Comparison of ENCODE assay signal across 17 cellular contexts in genomic region chr11:128187829-128188228, GRCh38.
DNase-seq lines count a peak whose midpoint lies in the region; ATAC-seq and TF ChIP-seq lines count a peak whose summit lies in the region.
"Had no signal": no experiment of that assay in that cellular context is flagged by ENCODE, and none has a peak within 500 bp of the region (broad histone marks: within the 10 kb centered on the region; RNA-seq: fewer than 3 reads in every experiment).

No MANE protein-coding gene starts in this region.

- TF ChIP-seq CTCF in A673 (conservative IDR thresholded peaks at IDR 0.05; ENCODE audit: low read depth, low read length) (no peak), foreskin fibroblast (IDR thresholded peaks at IDR 0.05; ENCODE audit: low read depth, low read length) (no peak), dorsolateral prefrontal cortex (IDR thresholded peaks at IDR 0.05 in 54 of 56, conservative IDR thresholded peaks at IDR 0.05 in 2 of 56; ENCODE audit: low read depth in 1 of 56, partially characterized antibody in 56 of 56) (no peak)

- intact Hi-C loops in A673 (cut with micrococcal nuclease; ENCODE audit: unreplicated experiment) (no loop called here), dorsolateral prefrontal cortex (cut with DNase I) (no loop called here)
- intact Hi-C loops in activated CD4-positive, alpha-beta T cell treated with anti-CD3 and anti-CD28 coated beads for 36 hours (cut with DNase I, micrococcal nuclease): no loop called here

- H3K4me3 ChIP-seq in A673 (ENCODE audit: low read depth, low read length, poor library complexity, severe bottlenecking) (no peak overlapping the region), foreskin fibroblast (ENCODE audit: low read depth in 1 of 2, low read length in 2 of 2) (no peak overlapping the region), Karpas-422 (ENCODE audit: low read length) (no peak overlapping the region), dorsolateral prefrontal cortex (no peak overlapping the region)
- H3K4me3 ChIP-seq: esophagus muscularis mucosa, GM12878, PC-9 had no signal

- peaks cover 16% of the 10 kb centered on the region for H3K36me3 Mint-ChIP-seq in activated CD4-positive, alpha-beta T cell treated with anti-CD3 and anti-CD28 coated beads for 36 hours (ENCODE audit: low read depth)

- no peak overlapping the region for H3K4me3 Mint-ChIP-seq in activated CD4-positive, alpha-beta T cell treated with anti-CD3 and anti-CD28 coated beads for 36 hours
- H3K4me3 Mint-ChIP-seq: HFFc6 had no signal

- no peaks in the 10 kb centered on the region for H3K79me2 ChIP-seq in Karpas-422 (ENCODE audit: low read length)

- H2AFZ ChIP-seq in Karpas-422 (ENCODE audit: low read length): no peak overlapping the region
- H2AFZ ChIP-seq: PC-9 had no signal

- no peaks in the 10 kb centered on the region for H4K20me1 ChIP-seq in Karpas-422 (ENCODE audit: insufficient read depth, low read depth, low read length)

- H3K9ac ChIP-seq in Karpas-422 (ENCODE audit: low read length): no peak overlapping the region

- peaks cover 18% of the 10 kb centered on the region for H3K9me3 Mint-ChIP-seq in activated CD4-positive, alpha-beta T cell treated with anti-CD3 and anti-CD28 coated beads for 36 hours (ENCODE audit: low read depth)

- no peak overlapping the region for H3K4me2 ChIP-seq in Karpas-422 (ENCODE audit: low read depth, low read length, poor library complexity, severe bottlenecking)
- H3K4me2 ChIP-seq: PC-9 had no signal

- no peaks in the 10 kb centered on the region for H3K36me3 ChIP-seq in A673 (ENCODE audit: insufficient read depth, low read length, poor library complexity, severe bottlenecking)
- no peaks in the 10 kb centered on the region for H3K36me3 ChIP-seq in Karpas-422 (ENCODE audit: insufficient read depth, low read length)
- H3K36me3 ChIP-seq: esophagus muscularis mucosa had no signal

- H3K4me1 Mint-ChIP-seq in activated CD4-positive, alpha-beta T cell treated with anti-CD3 and anti-CD28 coated beads for 36 hours: peaks cover 25% of the 10 kb centered on the region

- no TSS peak for BruUV-seq in A673 (replicated peaks; lab: Mats Ljungman, UMichigan)

- H3K27me3 ChIP-seq in A673 (replicated peaks; ENCODE audit: insufficient read depth, low read depth, low read length, poor library complexity): no peaks in the 10 kb centered on the region
- H3K27me3 ChIP-seq in Karpas-422 (ENCODE audit: low read length): no peaks in the 10 kb centered on the region
- H3K27me3 ChIP-seq in dorsolateral prefrontal cortex: peaks cover 0 to 14% (median 0%) of the 10 kb centered on the region in 45 donors
- H3K27me3 ChIP-seq: esophagus muscularis mucosa had no signal

- no peak overlapping the region for H3K27ac Mint-ChIP-seq in activated CD4-positive, alpha-beta T cell treated with anti-CD3 and anti-CD28 coated beads for 36 hours
- H3K27ac Mint-ChIP-seq: HFFc6 had no signal

- CTCF ChIA-PET in A673 (lab: Charles Lee): no interaction called here
- CTCF ChIA-PET in activated CD4-positive, alpha-beta T cell treated with anti-CD3 and anti-CD28 coated beads for 36 hours (lab: Charles Lee): interaction anchor here (0.6 to 1.6 kb wide), 2 partner anchors 29 to 174 kb away, joined by 3 to 7 read pairs; no protein-coding TSS in a partner anchor

- H3K9me3 ChIP-seq in A673 (ENCODE audit: low read depth, low read length, poor library complexity, severe bottlenecking): peaks cover 3% of the 10 kb centered on the region
- H3K9me3 ChIP-seq in Karpas-422 (ENCODE audit: low read length): no peaks in the 10 kb centered on the region
- H3K9me3 ChIP-seq: esophagus muscularis mucosa had no signal

- no peaks in the 10 kb centered on the region for H3K9me2 ChIP-seq in Karpas-422 (replicated peaks; ENCODE audit: insufficient read depth, low read length)

- no peak overlapping the region for H3K27ac ChIP-seq in A673 (ENCODE audit: low read depth, low read length, poor library complexity, severe bottlenecking)
- H3K27ac ChIP-seq in Karpas-422 (ENCODE audit: low read length): no peak overlapping the region
- no peak overlapping the region for H3K27ac ChIP-seq in dorsolateral prefrontal cortex
- H3K27ac ChIP-seq: esophagus muscularis mucosa, PC-9 had no signal

- H3K4me1 ChIP-seq in A673 (ENCODE audit: insufficient read depth, low read length, poor library complexity, severe bottlenecking) (peaks cover 10% of the 10 kb centered on the region), Karpas-422 (ENCODE audit: low read length) (no peaks in the 10 kb centered on the region)

- DNase-seq in A673 (ENCODE audit: low spot score) (peak; percentile 56), DMS 273 (lab: John Stamatoyannopoulos, UW; ENCODE audit: unreplicated experiment) (peak; percentile 84), foreskin fibroblast (peak; percentile 80 to 91), Karpas-422 (no peak), dorsolateral prefrontal cortex (no peak)
- DNase-seq in activated CD4-positive, alpha-beta T cell treated with anti-CD3 and anti-CD28 coated beads for 36 hours: no peak
- DNase-seq: COR-L47; GDM1; HFFc6; NCI-H2029 treated with DMSO at 0.1 percent for 48 hours; NCI-H82; PC-9; stimulated activated CD4-positive, alpha-beta T cell treated with anti-CD3 and anti-CD28 coated beads, Interleukin-4, amount 100 ng/mL, for 4 hours had no signal

- POLR2A ChIA-PET in A673 (lab: Charles Lee; ENCODE audit: low non-redundant PET): no interaction called here
- POLR2A ChIA-PET in activated CD4-positive, alpha-beta T cell treated with anti-CD3 and anti-CD28 coated beads for 36 hours (lab: Charles Lee): no interaction called here

- H3K27me3 Mint-ChIP-seq in activated CD4-positive, alpha-beta T cell treated with anti-CD3 and anti-CD28 coated beads for 36 hours: no peaks in the 10 kb centered on the region

- no peak for ATAC-seq in activated CD4-positive, alpha-beta T cell treated with anti-CD3 and anti-CD28 coated beads for 36 hours
- ATAC-seq in GM21619 (IDR thresholded peaks at IDR 0.05; ENCODE audit: unreplicated experiment): no peak
- ATAC-seq: GM12878 had no signal

TF ChIP-seq in PFSK-1, 5 proteins besides CTCF, POLR2A, EP300 and RAD21:
- TF ChIP-seq TAF1 (IDR thresholded peaks at IDR 0.05; ENCODE audit: borderline replicate concordance, insufficient read depth, low read length) (no peak), SIN3A (IDR thresholded peaks at IDR 0.05; ENCODE audit: borderline replicate concordance, insufficient read depth, low read length) (no peak), REST (IDR thresholded peaks at IDR 0.05; ENCODE audit: insufficient read depth in 1 of 2, low read depth in 2 of 2, low read length in 2 of 2) (no peak), POLR2AphosphoS5 (IDR thresholded peaks at IDR 0.05; ENCODE audit: low read depth, low read length) (0 out of 2 replicates have a peak, but pooled peaks have one; percentile 36)

Comparison
In these comparisons a context has a peak if more than half of its experiments do, and no peak if none do; other contexts are left out.
1. DNase-seq: peak in A673 (single experiment), DMS 273 (single experiment) and foreskin fibroblast (2 of 2); none in Karpas-422 (single experiment), activated CD4-positive, alpha-beta T cell treated with anti-CD3 and anti-CD28 coated beads for 36 hours (single experiment) and dorsolateral prefrontal cortex (0 of 10).